Comparison of ENCODE assay signal across 11 cellular contexts in the genomic region with DNA sequence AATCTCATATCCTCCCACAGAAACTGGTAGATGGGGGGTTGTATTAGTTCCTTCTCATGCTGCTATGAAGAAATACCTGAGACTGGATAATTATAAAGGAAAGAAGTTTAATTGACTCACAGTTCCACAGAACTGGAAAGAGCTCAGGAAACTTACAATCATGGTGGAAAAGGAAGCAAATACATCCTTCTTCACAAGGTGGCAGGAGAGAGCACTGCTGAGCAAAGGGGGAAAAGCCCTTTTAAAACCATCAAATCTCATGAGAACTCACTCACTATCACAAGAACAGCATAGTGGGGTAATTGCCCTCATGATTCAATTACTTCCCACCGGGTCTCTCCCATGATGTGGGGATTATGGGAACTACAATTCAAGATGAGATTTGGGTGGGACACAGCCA.
DNase-seq lines count a peak whose midpoint lies in the region; ATAC-seq, FAIRE-seq and TF ChIP-seq lines count a peak whose summit lies in the region.
"Had no signal": no experiment of that assay in that cellular context is flagged by ENCODE, and none has a peak within 500 bp of the region (broad histone marks: within the 10 kb centered on the region; RNA-seq: fewer than 3 reads in every experiment).

No MANE protein-coding gene starts in this region.

- H3K27me3 ChIP-seq in bronchial epithelial cell (ENCODE audit: control insufficient read depth, insufficient read depth, low read length) = no peaks in the 10 kb centered on the region
- H3K27me3 ChIP-seq: colonic mucosa had no signal

- H3K9me3 Mint-ChIP-seq in progenitor cell of endocrine pancreas (ENCODE audit: low read depth) = no peaks in the 10 kb centered on the region

- DNase-seq in NCI-H510A treated with DMSO at 0.1 percent for 48 hours (lab: John Stamatoyannopoulos, UW) (peak; percentile 2), NCI-H510A (lab: John Stamatoyannopoulos, UW) (no peak), MV-4-11 (lab: John Stamatoyannopoulos, UW) (peak; percentile 5), bronchial epithelial cell (ENCODE audit: low read depth) (peak; percentile 32), progenitor cell of endocrine pancreas (ENCODE audit: low spot score, unreplicated experiment) (no peak), NCI-H1436 (lab: John Stamatoyannopoulos, UW) (no peak)
- DNase-seq: colonic mucosa, SHP77 treated with DMSO at 0.1 percent for 48 hours had no signal

- no peaks in the 10 kb centered on the region for H3K36me3 ChIP-seq in bronchial epithelial cell (ENCODE audit: control insufficient read depth, insufficient read depth, low read length)
- H3K36me3 ChIP-seq: colonic mucosa, prostate gland had no signal

- H3K36me3 Mint-ChIP-seq in progenitor cell of endocrine pancreas (ENCODE audit: insufficient read depth) = no peaks in the 10 kb centered on the region

- no peak overlapping the region for H3K27ac Mint-ChIP-seq in progenitor cell of endocrine pancreas

- no peaks in the 10 kb centered on the region for H3K27me3 Mint-ChIP-seq in progenitor cell of endocrine pancreas

- no peak for ATAC-seq in GM18517 (IDR thresholded peaks at IDR 0.05; ENCODE audit: unreplicated experiment)
- no peak for ATAC-seq in HG03097 (IDR thresholded peaks at IDR 0.05; ENCODE audit: low FRiP score, unreplicated experiment)

- H3K4me1 Mint-ChIP-seq in progenitor cell of endocrine pancreas (ENCODE audit: low read depth) = peaks cover 12% of the 10 kb centered on the region

- no peak overlapping the region for H3K4me3 ChIP-seq in bronchial epithelial cell (ENCODE audit: low read depth, low read length)
- H3K4me3 ChIP-seq: colonic mucosa, prostate gland had no signal

- no peak for FAIRE-seq in bronchial epithelial cell (lab: Jason Lieb, UNC)

- TF ChIP-seq CTCF in bronchial epithelial cell (IDR thresholded peaks at IDR 0.05; ENCODE audit: insufficient read depth, low read length, severe bottlenecking) = peak; percentile 51
- TF ChIP-seq CTCF in progenitor cell of endocrine pancreas (IDR thresholded peaks at IDR 0.05; ENCODE audit: unreplicated experiment) = peak; percentile 47

- no peak overlapping the region for H3K4me3 Mint-ChIP-seq in progenitor cell of endocrine pancreas (ENCODE audit: low read depth)

Comparison
In these comparisons a context has a peak if more than half of its experiments do, and no peak if none do; other contexts are left out.
1. DNase-seq: peak in NCI-H510A treated with DMSO at 0.1 percent for 48 hours (single experiment), MV-4-11 (single experiment) and bronchial epithelial cell (single experiment); none in NCI-H510A (single experiment), progenitor cell of endocrine pancreas (single experiment) and NCI-H1436 (single experiment).